ENCODE assay signal across 1 cellular context in the genomic region with DNA sequence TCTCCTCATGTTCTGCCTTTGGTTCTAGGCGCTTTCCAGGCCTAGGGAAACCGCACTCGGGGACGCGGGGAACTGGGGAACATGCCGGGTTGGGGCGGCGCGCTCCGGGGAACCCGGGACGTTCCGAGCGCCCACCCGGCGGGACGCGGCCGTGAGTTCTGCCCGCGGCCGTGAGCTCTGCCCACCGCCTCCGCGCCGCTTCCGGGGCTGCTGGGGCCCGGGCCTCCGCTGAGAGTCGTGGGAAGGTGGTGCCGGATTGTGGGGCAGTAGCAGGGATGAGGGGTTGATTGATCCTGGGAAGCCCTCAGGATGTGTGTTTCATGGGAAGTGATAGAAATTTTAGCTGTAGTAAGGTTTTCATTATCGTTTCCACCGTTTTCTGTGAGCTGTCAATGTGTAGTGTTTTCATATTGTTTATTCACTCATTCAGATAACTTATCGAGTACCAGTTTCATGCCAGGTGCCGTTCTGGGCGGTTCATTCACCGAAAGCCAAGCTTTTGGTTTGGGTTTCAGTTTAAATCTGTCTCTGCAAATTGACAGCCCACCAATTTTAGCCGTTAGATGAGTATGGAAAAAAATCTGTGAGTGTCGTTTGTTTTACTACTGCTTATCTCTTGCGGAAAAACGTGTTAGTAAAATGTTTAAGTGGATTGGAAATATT.
TF ChIP-seq lines count a peak whose summit lies in the region.

No MANE protein-coding gene starts in this region.

TF ChIP-seq in HepG2, 621 proteins besides CTCF, POLR2A, EP300 and RAD21 (continued from another document):
- TF ChIP-seq, protein P1, sequence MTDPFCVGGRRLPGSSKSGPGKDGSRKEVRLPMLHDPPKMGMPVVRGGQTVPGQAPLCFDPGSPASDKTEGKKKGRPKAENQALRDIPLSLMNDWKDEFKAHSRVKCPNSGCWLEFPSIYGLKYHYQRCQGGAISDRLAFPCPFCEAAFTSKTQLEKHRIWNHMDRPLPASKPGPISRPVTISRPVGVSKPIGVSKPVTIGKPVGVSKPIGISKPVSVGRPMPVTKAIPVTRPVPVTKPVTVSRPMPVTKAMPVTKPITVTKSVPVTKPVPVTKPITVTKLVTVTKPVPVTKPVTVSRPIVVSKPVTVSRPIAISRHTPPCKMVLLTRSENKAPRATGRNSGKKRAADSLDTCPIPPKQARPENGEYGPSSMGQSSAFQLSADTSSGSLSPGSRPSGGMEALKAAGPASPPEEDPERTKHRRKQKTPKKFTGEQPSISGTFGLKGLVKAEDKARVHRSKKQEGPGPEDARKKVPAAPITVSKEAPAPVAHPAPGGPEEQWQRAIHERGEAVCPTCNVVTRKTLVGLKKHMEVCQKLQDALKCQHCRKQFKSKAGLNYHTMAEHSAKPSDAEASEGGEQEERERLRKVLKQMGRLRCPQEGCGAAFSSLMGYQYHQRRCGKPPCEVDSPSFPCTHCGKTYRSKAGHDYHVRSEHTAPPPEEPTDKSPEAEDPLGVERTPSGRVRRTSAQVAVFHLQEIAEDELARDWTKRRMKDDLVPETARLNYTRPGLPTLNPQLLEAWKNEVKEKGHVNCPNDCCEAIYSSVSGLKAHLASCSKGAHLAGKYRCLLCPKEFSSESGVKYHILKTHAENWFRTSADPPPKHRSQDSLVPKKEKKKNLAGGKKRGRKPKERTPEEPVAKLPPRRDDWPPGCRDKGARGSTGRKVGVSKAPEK (CRISPR knock-in tag; IDR thresholded peaks at IDR 0.05; ENCODE audit: borderline replicate concordance): no peak
- TF ChIP-seq ZNF574 (CRISPR knock-in tag; IDR thresholded peaks at IDR 0.05) (0 out of 2 replicates have a peak, but pooled peaks have one; percentile 6), TBL1XR1 (IDR thresholded peaks at IDR 0.05; ENCODE audit: borderline replicate concordance, low read length, partially characterized antibody) (no peak), AGO2 (optimal IDR thresholded peaks at IDR 0.05; ENCODE audit: low read depth, low read length) (peak; percentile 52), ZNF567 (CRISPR knock-in tag; IDR thresholded peaks at IDR 0.05; ENCODE audit: borderline replicate concordance) (no peak), ZBTB42 (CRISPR knock-in tag; IDR thresholded peaks at IDR 0.05) (0 out of 2 replicates have a peak, but pooled peaks have one; percentile 3), ZNF350 (CRISPR knock-in tag; IDR thresholded peaks at IDR 0.05; ENCODE audit: borderline replicate concordance, low read depth) (no peak), XBP1 (CRISPR knock-in tag; IDR thresholded peaks at IDR 0.05) (no peak), CEBPB (IDR thresholded peaks at IDR 0.05; ENCODE audit: borderline replicate concordance, low read depth, low read length) (no peak), ZNF234 (CRISPR knock-in tag; conservative IDR thresholded peaks at IDR 0.05) (0 out of 2 replicates have a peak, but pooled peaks have one; percentile 8), ZNF503 (CRISPR knock-in tag; IDR thresholded peaks at IDR 0.05) (peak; percentile 16; the same call in 1 of the 2 replicates), SALL1 (CRISPR knock-in tag; IDR thresholded peaks at IDR 0.05) (0 out of 2 replicates have a peak, but pooled peaks have one; percentile 9), ZSCAN20 (CRISPR knock-in tag; IDR thresholded peaks at IDR 0.05; ENCODE audit: borderline replicate concordance) (0 out of 2 replicates have a peak, but pooled peaks have one; percentile 4)
- TF ChIP-seq, protein P2, sequence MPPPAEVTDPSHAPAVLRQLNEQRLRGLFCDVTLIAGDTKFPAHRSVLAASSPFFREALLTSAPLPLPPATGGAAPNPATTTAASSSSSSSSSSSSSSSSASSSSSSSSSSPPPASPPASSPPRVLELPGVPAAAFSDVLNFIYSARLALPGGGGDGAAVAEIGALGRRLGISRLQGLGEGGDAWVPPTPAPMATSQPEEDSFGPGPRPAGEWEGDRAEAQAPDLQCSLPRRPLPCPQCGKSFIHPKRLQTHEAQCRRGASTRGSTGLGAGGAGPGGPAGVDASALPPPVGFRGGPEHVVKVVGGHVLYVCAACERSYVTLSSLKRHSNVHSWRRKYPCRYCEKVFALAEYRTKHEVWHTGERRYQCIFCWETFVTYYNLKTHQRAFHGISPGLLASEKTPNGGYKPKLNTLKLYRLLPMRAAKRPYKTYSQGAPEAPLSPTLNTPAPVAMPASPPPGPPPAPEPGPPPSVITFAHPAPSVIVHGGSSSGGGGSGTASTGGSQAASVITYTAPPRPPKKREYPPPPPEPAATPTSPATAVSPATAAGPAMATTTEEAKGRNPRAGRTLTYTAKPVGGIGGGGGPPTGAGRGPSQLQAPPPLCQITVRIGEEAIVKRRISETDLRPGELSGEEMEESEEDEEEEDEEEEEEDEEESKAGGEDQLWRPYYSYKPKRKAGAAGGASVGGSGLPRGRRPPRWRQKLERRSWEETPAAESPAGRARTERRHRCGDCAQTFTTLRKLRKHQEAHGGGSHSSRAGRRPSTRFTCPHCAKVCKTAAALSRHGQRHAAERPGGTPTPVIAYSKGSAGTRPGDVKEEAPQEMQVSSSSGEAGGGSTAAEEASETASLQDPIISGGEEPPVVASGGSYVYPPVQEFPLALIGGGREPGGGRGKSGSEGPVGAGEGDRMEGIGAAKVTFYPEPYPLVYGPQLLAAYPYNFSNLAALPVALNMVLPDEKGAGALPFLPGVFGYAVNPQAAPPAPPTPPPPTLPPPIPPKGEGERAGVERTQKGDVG (CRISPR knock-in tag; IDR thresholded peaks at IDR 0.05; ENCODE audit: borderline replicate concordance): no peak
